In the genomic region with DNA sequence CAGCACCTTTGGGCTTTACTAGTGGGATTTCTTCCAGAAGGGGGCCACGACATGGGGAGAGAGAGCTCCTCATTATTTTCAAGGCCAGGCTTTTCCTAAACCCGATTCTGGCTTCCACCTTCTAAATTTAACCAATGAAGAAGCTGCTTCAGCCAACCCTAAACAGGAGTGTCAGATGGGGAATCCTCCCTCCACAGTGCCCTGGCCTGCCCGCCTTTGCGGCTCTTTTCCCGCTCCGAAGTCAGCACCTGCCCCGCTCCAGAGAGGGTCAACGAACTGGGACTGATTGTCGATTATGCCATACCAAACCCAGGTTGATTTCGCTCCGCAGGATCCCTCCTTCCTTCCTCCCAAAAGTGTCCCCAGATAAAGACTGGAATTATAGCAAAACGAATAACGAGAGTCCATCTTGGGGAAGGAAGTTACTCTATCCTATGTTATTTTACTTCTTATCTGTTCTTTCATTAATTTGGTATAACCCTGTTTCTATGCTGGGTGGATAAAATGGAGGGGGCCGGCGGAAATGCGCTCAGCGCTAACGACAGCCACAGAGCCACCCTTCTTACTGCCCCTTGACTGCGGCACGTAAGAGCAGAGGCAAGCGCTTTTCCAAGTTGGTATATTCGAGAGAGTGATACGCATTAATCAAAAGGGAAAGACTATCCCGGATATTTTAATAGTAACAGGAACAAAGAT, we compare ENCODE assay signal across 15 cellular contexts. TPM values are rescaled to one million over a fixed set of nuclear protein-coding genes. Genes with fewer than 3 reads are reported as not detected.
DNase-seq lines count a peak whose midpoint lies in the region; ATAC-seq, FAIRE-seq and TF ChIP-seq lines count a peak whose summit lies in the region.
"Had no signal": no experiment of that assay in that cellular context is flagged by ENCODE, and none has a peak within 500 bp of the region (broad histone marks: within the 10 kb centered on the region; RNA-seq: fewer than 3 reads in every experiment).

No MANE protein-coding gene starts in this region.

- no peak for TF ChIP-seq EP300 in K562 (IDR thresholded peaks at IDR 0.05; ENCODE audit: low read length)

- peaks cover 12% of the 10 kb centered on the region for H3K9me3 ChIP-seq in K562 (replicated peaks; ENCODE audit: control insufficient read depth, insufficient read depth, low read depth, low read length)
- peaks cover 0 to 14% (median 0%) of the 10 kb centered on the region in 3 experiments for H3K9me3 ChIP-seq in naive thymus-derived CD4-positive, alpha-beta T cell (ENCODE audit: control insufficient read depth in 2 of 3, low read length in 3 of 3)

- POLR2A ChIA-PET in GM10248 (lab: Yijun Ruan, JAX) (interaction anchor here (0.7 kb wide), 1 partner anchor 313 kb away, joined by 5 read pairs; no protein-coding TSS in a partner anchor), K562 (lab: Yijun Ruan, JAX) (no interaction called here)
- POLR2A ChIA-PET in naive thymus-derived CD4-positive, alpha-beta T cell (lab: Charles Lee) = interaction anchor here (0.6 to 7.4 kb wide), 2 partner anchors 13 to 1614 kb away, joined by 3 to 31 read pairs; a partner anchor contains a TSS
- POLR2A ChIA-PET in activated CD8-positive, alpha-beta T cell treated with anti-CD3 and anti-CD28 coated beads for 36 hours (lab: Charles Lee) = no interaction called here

- no peaks in the 10 kb centered on the region for H4K20me1 ChIP-seq in K562 (replicated peaks; ENCODE audit: control insufficient read depth, insufficient read depth, low read length)

- no TSS peak for BruUV-seq in K562 (replicated peaks; lab: Mats Ljungman, UMichigan)

- ATAC-seq in GM19397 (IDR thresholded peaks at IDR 0.05; ENCODE audit: unreplicated experiment) = peak; percentile 5
- ATAC-seq in K562 = no peak
- no peak for ATAC-seq in naive thymus-derived CD4-positive, alpha-beta T cell
- ATAC-seq in activated CD8-positive, alpha-beta T cell treated with anti-CD3 and anti-CD28 coated beads for 36 hours = no peak
- ATAC-seq in GM18858 (IDR thresholded peaks at IDR 0.05; ENCODE audit: unreplicated experiment) = no peak
- ATAC-seq: esophagus mucosa had no signal

- peaks cover 87 to 93% (median 89%) of the 10 kb centered on the region in 5 donors for H3K27me3 Mint-ChIP-seq in naive thymus-derived CD4-positive, alpha-beta T cell
- peaks cover 80% of the 10 kb centered on the region for H3K27me3 Mint-ChIP-seq in activated CD8-positive, alpha-beta T cell treated with anti-CD3 and anti-CD28 coated beads for 36 hours

- no peak overlapping the region for H2AFZ ChIP-seq in K562 (ENCODE audit: low read depth, low read length)

- in situ Hi-C loops in K562 (cut with MboI) = no loop called here

- intact Hi-C loops in K562 (cut with micrococcal nuclease) = no loop called here
- intact Hi-C loops in naive thymus-derived CD4-positive, alpha-beta T cell (cut with micrococcal nuclease) = loop anchor here in 1 of 2 donors (1.0 kb wide), 1 partner anchor 8 kb away; no protein-coding TSS in a partner anchor
- intact Hi-C loops in activated CD8-positive, alpha-beta T cell treated with anti-CD3 and anti-CD28 coated beads for 36 hours (cut with micrococcal nuclease) = no loop called here

- TF ChIP-seq CTCF in GM10248 (IDR thresholded peaks at IDR 0.05; ENCODE audit: control extremely low read depth, extremely low read depth, low read depth, missing control alignments) = no peak
- no peak for TF ChIP-seq CTCF in K562 (IDR thresholded peaks at IDR 0.05 in 2 of 3, conservative IDR thresholded peaks at IDR 0.05 in 1 of 3; ENCODE audit: insufficient read depth in 2 of 3, low read depth in 1 of 3, low read length in 3 of 3)
- TF ChIP-seq CTCF in activated CD8-positive, alpha-beta T cell treated with anti-CD3 and anti-CD28 coated beads for 36 hours (IDR thresholded peaks at IDR 0.05) = no peak

- FAIRE-seq in K562 (lab: Jason Lieb, UNC) = no peak
- no peak for FAIRE-seq in RCC 7860 (lab: Jason Lieb, UNC)
- FAIRE-seq: GM12891 had no signal

- TF ChIP-seq POLR2A in K562 (conservative IDR thresholded peaks at IDR 0.05) = no peak

- peaks cover 0 to 13% (median 7%) of the 10 kb centered on the region in 5 donors for H3K36me3 Mint-ChIP-seq in naive thymus-derived CD4-positive, alpha-beta T cell
- peaks cover 3% of the 10 kb centered on the region for H3K36me3 Mint-ChIP-seq in activated CD8-positive, alpha-beta T cell treated with anti-CD3 and anti-CD28 coated beads for 36 hours (ENCODE audit: low read depth)

- peak overlapping the region in 2 of 10 donors; percentile 8 to 22 for H3K4me3 Mint-ChIP-seq in naive thymus-derived CD4-positive, alpha-beta T cell
- H3K4me3 Mint-ChIP-seq in activated CD8-positive, alpha-beta T cell treated with anti-CD3 and anti-CD28 coated beads for 36 hours = no peak overlapping the region

- no peak for TF ChIP-seq RAD21 in K562 (CRISPR knock-in tag; conservative IDR thresholded peaks at IDR 0.05 in 1 of 2, IDR thresholded peaks at IDR 0.05 in 1 of 2)

- H3K79me2 ChIP-seq in K562 (ENCODE audit: control insufficient read depth, insufficient read depth, low read length) = no peaks in the 10 kb centered on the region

- H3K9me3 Mint-ChIP-seq in naive thymus-derived CD4-positive, alpha-beta T cell = peaks cover 0 to 51% (median 12%) of the 10 kb centered on the region in 11 donors
- no peaks in the 10 kb centered on the region for H3K9me3 Mint-ChIP-seq in activated CD8-positive, alpha-beta T cell treated with anti-CD3 and anti-CD28 coated beads for 36 hours

- H3K27ac ChIP-seq in K562 (ENCODE audit: extremely low read depth, low read depth, low read length) = no peak overlapping the region
- no peak overlapping the region for H3K27ac ChIP-seq in naive thymus-derived CD4-positive, alpha-beta T cell (ENCODE audit: low read depth, low read length)
- H3K27ac ChIP-seq: BLaER1 had no signal

- H3K27ac Mint-ChIP-seq in naive thymus-derived CD4-positive, alpha-beta T cell = peak overlapping the region in 7 of 9 donors; percentile 18 to 84 (median 68)
- no peak overlapping the region for H3K27ac Mint-ChIP-seq in activated CD8-positive, alpha-beta T cell treated with anti-CD3 and anti-CD28 coated beads for 36 hours

- no peak overlapping the region for H3K4me2 ChIP-seq in K562 (ENCODE audit: insufficient read depth, low read length)
- H3K4me2 ChIP-seq: BLaER1 had no signal

- CTCF ChIA-PET in GM10248 (lab: Yijun Ruan, JAX) (interaction anchor here (0.8 to 2.1 kb wide), 7 partner anchors 9 to 339 kb away, joined by 3 to 7 read pairs (median 5); a partner anchor contains a TSS), K562 (lab: Yijun Ruan, JAX; ENCODE audit: low intra/inter-chr PET ratio) (no interaction called here)
- CTCF ChIA-PET in naive thymus-derived CD4-positive, alpha-beta T cell (lab: Charles Lee) = interaction anchor here (0.6 to 0.7 kb wide), 2 partner anchors 20 to 378 kb away, joined by 3 to 4 read pairs; no protein-coding TSS in a partner anchor
- CTCF ChIA-PET in activated CD8-positive, alpha-beta T cell treated with anti-CD3 and anti-CD28 coated beads for 36 hours (lab: Charles Lee) = no interaction called here

- WGBS in K562 (ENCODE audit: insufficient coverage, low coverage, missing lambda C conversion rate) = 83% methylated on average over 22 of the region's 24 CpGs

- no peaks in the 10 kb centered on the region for H3K4me1 ChIP-seq in K562 (replicated peaks in 1 of 2; ENCODE audit: control insufficient read depth in 2 of 2, insufficient read depth in 2 of 2, low read length in 2 of 2)
- H3K4me1 ChIP-seq in naive thymus-derived CD4-positive, alpha-beta T cell (ENCODE audit: control insufficient read depth in 2 of 2, insufficient read depth in 2 of 2, low read length in 2 of 2) = peaks cover 6 to 11% of the 10 kb centered on the region in 2 donors

- no peaks in the 10 kb centered on the region for H3K9me1 ChIP-seq in K562 (ENCODE audit: control insufficient read depth, insufficient read depth, low read length)

- no peak overlapping the region for H3K4me3 ChIP-seq in K562
- no peak overlapping the region for H3K4me3 ChIP-seq in naive thymus-derived CD4-positive, alpha-beta T cell (ENCODE audit: low read length)
- H3K4me3 ChIP-seq: BLaER1 had no signal

- DNase-seq in GM10248 (ENCODE audit: extremely low spot score) (peak; percentile 21), K562 (ENCODE audit: extremely low read depth in 1 of 4, low spot score in 3 of 4) (no peak), RCC 7860 (ENCODE audit: low spot score) (no peak), A172 (ENCODE audit: low spot score) (no peak)
- DNase-seq in naive thymus-derived CD4-positive, alpha-beta T cell = peak in 2 of 9 donors; percentile 7 to 9
- DNase-seq in activated CD8-positive, alpha-beta T cell treated with anti-CD3 and anti-CD28 coated beads for 36 hours = no peak
- DNase-seq: activated CD4-positive, alpha-beta T cell treated with anti-CD3 and anti-CD28 coated beads, Interleukin-2, amount 50 U/mL, for 4 hours; DMS79; SHP77 treated with DMSO at 0.1 percent for 48 hours; T-helper 9 cell had no signal

- no peaks in the 10 kb centered on the region for H3K27me3 ChIP-seq in K562 (ENCODE audit: control insufficient read depth in 2 of 2, insufficient read depth in 2 of 2, low read length in 2 of 2)
- peaks cover 25 to 58% of the 10 kb centered on the region in 2 donors for H3K27me3 ChIP-seq in naive thymus-derived CD4-positive, alpha-beta T cell (ENCODE audit: control insufficient read depth in 2 of 2, insufficient read depth in 2 of 2, low read length in 2 of 2)

- H3K9ac ChIP-seq in K562 (ENCODE audit: insufficient read depth in 1 of 2, low read depth in 2 of 2, low read length in 2 of 2) = no peak overlapping the region
- H3K9ac ChIP-seq: BLaER1 had no signal

- peaks cover 13 to 23% (median 20%) of the 10 kb centered on the region in 7 donors for H3K4me1 Mint-ChIP-seq in naive thymus-derived CD4-positive, alpha-beta T cell
- H3K4me1 Mint-ChIP-seq in activated CD8-positive, alpha-beta T cell treated with anti-CD3 and anti-CD28 coated beads for 36 hours (ENCODE audit: low read depth) = peaks cover 13% of the 10 kb centered on the region

- peaks cover 31% of the 10 kb centered on the region for H3K36me3 ChIP-seq in K562 (ENCODE audit: control insufficient read depth, insufficient read depth, low read length)
- no peaks in the 10 kb centered on the region for H3K36me3 ChIP-seq in naive thymus-derived CD4-positive, alpha-beta T cell (ENCODE audit: control insufficient read depth in 2 of 3, insufficient read depth in 3 of 3, low read length in 3 of 3)
- H3K36me3 ChIP-seq: BLaER1 had no signal

RNA-seq across cellular contexts. Expression of a gene that starts 10.8 kb away (rescaled TPM):
- 6.0 and 8.3 TPM in 2 replicates for total RNA-seq in K562 (2011; cell fraction: chromatin; rRNA removed; ENCODE audit: low replicate concordance)
- total RNA-seq in K562 (2011; cell fraction: nucleolus; rRNA removed) = 3.9 and 6.5 TPM in 2 replicates
- 5.5 and 7.1 TPM in 2 replicates for total RNA-seq in K562 (2011; cell fraction: nucleoplasm; rRNA removed)
- 5.0 and 5.2 TPM in 2 replicates for total RNA-seq in K562 (2014; rRNA removed)
- 3.6 and 3.7 TPM in 2 replicates for total RNA-seq in K562 (2014; rRNA removed; fragmentation: Illumina TruSeq; extraction: Trizol)
- 3.4 and 3.8 TPM in 2 replicates for total RNA-seq in K562 (2015; rRNA removed; fragmentation: Illumina TruSeq; extraction: Trizol)
- total RNA-seq in K562 (2021) = 6.1 and 8.2 TPM in 2 replicates
- polyA plus RNA-seq in K562 (2011; rRNA removed) = 6.8 and 8.4 TPM in 2 replicates
- polyA plus RNA-seq in K562 (2011; cell fraction: cytosol; rRNA removed) = 6.7 and 10.6 TPM in 2 replicates
- polyA plus RNA-seq in K562 (2011; cell fraction: nucleus; rRNA removed) = 24.0 and 36.2 TPM in 2 replicates
- 5.7 and 6.0 TPM in 2 replicates for polyA plus RNA-seq in K562 (2012)
- 4.0 and 5.4 TPM in 2 replicates for polyA plus RNA-seq in K562 (2014; fragmentation: Illumina TruSeq; extraction: Trizol)
- polyA plus RNA-seq in K562 (2014; fragmentation: Nextera tagmentation; extraction: Ambion mirVana) = under 1 TPM; 0.53 to 0.63 TPM
- polyA plus RNA-seq in K562 (2014; rRNA removed) = 6.8 and 9.4 TPM in 2 replicates
- 2.6 and 3.0 TPM in 2 replicates for polyA minus RNA-seq in K562 (2011; rRNA and poly(A)+ RNA removed)
- polyA minus RNA-seq in K562 (2011; cell fraction: cytosol; rRNA and poly(A)+ RNA removed) = 3.1 and 3.7 TPM in 2 replicates
- 6.8 and 7.0 TPM in 2 replicates for polyA minus RNA-seq in K562 (2011; cell fraction: nucleus; rRNA and poly(A)+ RNA removed)
- not detected for total RNA-seq in naive thymus-derived CD4-positive, alpha-beta T cell
- not detected for polyA plus RNA-seq in naive thymus-derived CD4-positive, alpha-beta T cell
- total RNA-seq in activated CD8-positive, alpha-beta T cell treated with anti-CD3 and anti-CD28 coated beads for 36 hours = not detected
- total RNA-seq in A172 (2014; rRNA removed; shearing (Covaris generic)) = 9.0 and 13.6 TPM in 2 replicates
- total RNA-seq: esophagus mucosa had no signal

RNA-seq across cellular contexts. Expression of a gene that starts 14.4 kb away (rescaled TPM):
- total RNA-seq in K562 (2011; cell fraction: chromatin; rRNA removed; ENCODE audit: low replicate concordance) = 32.9 and 110 TPM in 2 replicates
- 19.3 and 33.6 TPM in 2 replicates for total RNA-seq in K562 (2011; cell fraction: nucleolus; rRNA removed)
- total RNA-seq in K562 (2011; cell fraction: nucleoplasm; rRNA removed) = 52.5 and 68.8 TPM in 2 replicates
- total RNA-seq in K562 (2014; rRNA removed) (73.5 and 85.5 TPM in 2 replicates), K562 (2014; rRNA removed; fragmentation: Illumina TruSeq; extraction: Trizol) (113 and 120 TPM in 2 replicates), K562 (2015; rRNA removed; fragmentation: Illumina TruSeq; extraction: Trizol) (122 and 128 TPM in 2 replicates), K562 (2021) (50.1 and 51.7 TPM in 2 replicates)
- polyA plus RNA-seq in K562 (2011; rRNA removed) (15.4 and 19.3 TPM in 2 replicates), K562 (2014; fragmentation: Illumina TruSeq; extraction: Trizol) (75.5 and 78.5 TPM in 2 replicates), K562 (2014; fragmentation: Nextera tagmentation; extraction: Ambion mirVana) (10 to 100 TPM; 53.6 to 96.8 TPM), K562 (2014; rRNA removed) (22.6 and 27.4 TPM in 2 replicates)
- 2.0 and 4.4 TPM in 2 replicates for polyA plus RNA-seq in K562 (2011; cell fraction: cytosol; rRNA removed)
- polyA plus RNA-seq in K562 (2011; cell fraction: nucleus; rRNA removed) = 11.6 and 13.0 TPM in 2 replicates
- 24.7 and 40.6 TPM in 2 replicates for polyA plus RNA-seq in K562 (2012)
- 97.8 and 117 TPM in 2 replicates for polyA minus RNA-seq in K562 (2011; rRNA and poly(A)+ RNA removed)
- 16.2 and 22.3 TPM in 2 replicates for polyA minus RNA-seq in K562 (2011; cell fraction: cytosol; rRNA and poly(A)+ RNA removed)
- 63.8 and 110 TPM in 2 replicates for polyA minus RNA-seq in K562 (2011; cell fraction: nucleus; rRNA and poly(A)+ RNA removed)
- 10 to 100 TPM; 30.0 to 45.0 (median 37.4) TPM for total RNA-seq in naive thymus-derived CD4-positive, alpha-beta T cell
- 10 to 100 TPM; 34.0 to 43.1 TPM for polyA plus RNA-seq in naive thymus-derived CD4-positive, alpha-beta T cell
- total RNA-seq in activated CD8-positive, alpha-beta T cell treated with anti-CD3 and anti-CD28 coated beads for 36 hours = 10 to 100 TPM; 37.9 to 44.7 TPM
- total RNA-seq in A172 (2014; rRNA removed; shearing (Covaris generic)) = 93.0 and 108 TPM in 2 replicates

Comparison
In these comparisons a context has a peak if more than half of its experiments do, and no peak if none do; other contexts are left out.
1. CTCF ChIA-PET loops: an anchor here in GM10248 (0.8 to 2.1 kb wide) and naive thymus-derived CD4-positive, alpha-beta T cell (0.6 to 0.7 kb wide); none called in K562 and activated CD8-positive, alpha-beta T cell treated with anti-CD3 and anti-CD28 coated beads for 36 hours.
2. POLR2A ChIA-PET loops: an anchor here in GM10248 (0.7 kb wide) and naive thymus-derived CD4-positive, alpha-beta T cell (0.6 to 7.4 kb wide); none called in K562 and activated CD8-positive, alpha-beta T cell treated with anti-CD3 and anti-CD28 coated beads for 36 hours.